Comparison of ENCODE assay signal across 8 cellular contexts in genomic region chr20:62142252-62143117, GRCh38. TPM values are rescaled to one million over a fixed set of nuclear protein-coding genes. Genes with fewer than 3 reads are reported as not detected.
DNase-seq lines count a peak whose midpoint lies in the region; ATAC-seq and TF ChIP-seq lines count a peak whose summit lies in the region.

No MANE protein-coding gene starts in this region.

- peak overlapping the region; percentile 93 for H3K27ac Mint-ChIP-seq in activated naive CD8-positive, alpha-beta T cell treated with anti-CD3 and anti-CD28 coated beads for 36 hours

- no peaks in the 10 kb centered on the region for H3K27me3 ChIP-seq in iPS DF 6.9 (ENCODE audit: control insufficient read depth, insufficient read depth, low read length)

- H3K4me3 Mint-ChIP-seq in activated naive CD8-positive, alpha-beta T cell treated with anti-CD3 and anti-CD28 coated beads for 36 hours: peak overlapping the region; percentile 92

- H3K27me3 Mint-ChIP-seq in activated naive CD8-positive, alpha-beta T cell treated with anti-CD3 and anti-CD28 coated beads for 36 hours: no peaks in the 10 kb centered on the region

- peak; percentile 17 for ATAC-seq in GM19455 (IDR thresholded peaks at IDR 0.05; ENCODE audit: unreplicated experiment)
- ATAC-seq in HG03565 (IDR thresholded peaks at IDR 0.05; ENCODE audit: unreplicated experiment): peak; percentile 12

- peaks cover 15% of the 10 kb centered on the region for H3K36me3 ChIP-seq in iPS DF 6.9 (ENCODE audit: control insufficient read depth, insufficient read depth, low read length)

- TF ChIP-seq CTCF in C4-2B (conservative IDR thresholded peaks at IDR 0.05): no peak

- H3K36me3 Mint-ChIP-seq in activated naive CD8-positive, alpha-beta T cell treated with anti-CD3 and anti-CD28 coated beads for 36 hours: peaks cover 37% of the 10 kb centered on the region

- peaks cover 48% of the 10 kb centered on the region for H3K4me1 Mint-ChIP-seq in activated naive CD8-positive, alpha-beta T cell treated with anti-CD3 and anti-CD28 coated beads for 36 hours

- no peaks in the 10 kb centered on the region for H3K9me3 Mint-ChIP-seq in activated naive CD8-positive, alpha-beta T cell treated with anti-CD3 and anti-CD28 coated beads for 36 hours

- peak; percentile 19 for DNase-seq in activated naive CD8-positive, alpha-beta T cell treated with anti-CD3 and anti-CD28 coated beads for 36 hours
- DNase-seq in iPS DF 6.9 (ENCODE audit: low read depth, low spot score) (no peak), SIG-M5 treated with dmso at 0.1 percent for 504 hours (lab: John Stamatoyannopoulos, UW; ENCODE audit: unreplicated experiment) (no peak), T1000 (lab: John Stamatoyannopoulos, UW) (no peak)
- DNase-seq in stimulated activated CD4-positive, alpha-beta T cell treated with anti-CD3 and anti-CD28 coated beads, Interleukin-1b, Interleukin-23, amount 100 ng/mL, for 48 hours: peak; percentile 19

- H3K27ac ChIP-seq in C4-2B: peak overlapping the region; percentile 97
- H3K27ac ChIP-seq in iPS DF 6.9 (ENCODE audit: low read length): no peak overlapping the region

- H3K9me3 ChIP-seq in iPS DF 6.9 (ENCODE audit: control insufficient read depth, insufficient read depth, low read length): no peaks in the 10 kb centered on the region

- no CpG with 5 or more reads among the region's 81 CpGs for WGBS in iPS DF 6.9 (ENCODE audit: insufficient coverage, insufficient read length)

- H3K4me3 ChIP-seq in iPS DF 6.9 (ENCODE audit: low read length): peak overlapping the region; percentile 96

- 0 out of 2 replicates have a peak, but pooled peaks cover 1% of the 10 kb centered on the region for H3K4me1 ChIP-seq in iPS DF 6.9 (ENCODE audit: control insufficient read depth, insufficient read depth, low read length)

RNA-seq across cellular contexts. Expression of gene PSMA7, which starts 0.7 kb away (rescaled TPM):
- total RNA-seq in activated naive CD8-positive, alpha-beta T cell treated with anti-CD3 and anti-CD28 coated beads for 36 hours: 100 to 1,000 TPM; 362 to 367 TPM

RNA-seq across cellular contexts. Expression of gene SS18L1, which starts 1.1 kb away (rescaled TPM):
- total RNA-seq in activated naive CD8-positive, alpha-beta T cell treated with anti-CD3 and anti-CD28 coated beads for 36 hours: 10 to 100 TPM; 12.1 to 12.3 TPM

RNA-seq across cellular contexts. Expression of gene LSM14B, which starts 20.2 kb away (rescaled TPM):
- total RNA-seq in activated naive CD8-positive, alpha-beta T cell treated with anti-CD3 and anti-CD28 coated beads for 36 hours: 10 to 100 TPM; 32.8 to 34.5 TPM

RNA-seq across cellular contexts. Expression of gene MTG2, which starts 40.3 kb away (rescaled TPM):
- total RNA-seq in activated naive CD8-positive, alpha-beta T cell treated with anti-CD3 and anti-CD28 coated beads for 36 hours: 10 to 100 TPM; 36.1 to 39.9 TPM

Comparison
In these comparisons a context has a peak if more than half of its experiments do, and no peak if none do; other contexts are left out.
1. DNase-seq: peak in activated naive CD8-positive, alpha-beta T cell treated with anti-CD3 and anti-CD28 coated beads for 36 hours (single experiment) and stimulated activated CD4-positive, alpha-beta T cell treated with anti-CD3 and anti-CD28 coated beads, Interleukin-1b, Interleukin-23, amount 100 ng/mL, for 48 hours (single experiment); none in iPS DF 6.9 (single experiment), SIG-M5 treated with dmso at 0.1 percent for 504 hours (single experiment) and T1000 (single experiment).